26 cellular contexts compared by ENCODE assay signal in genomic region chr11:86934263-86934932, GRCh38. TPM values are rescaled to one million over a fixed set of nuclear protein-coding genes. Genes with fewer than 3 reads are reported as not detected.
DNase-seq lines count a peak whose midpoint lies in the region; ATAC-seq and TF ChIP-seq lines count a peak whose summit lies in the region.
"Had no signal": no experiment of that assay in that cellular context is flagged by ENCODE, and none has a peak within 500 bp of the region (broad histone marks: within the 10 kb centered on the region; RNA-seq: fewer than 3 reads in every experiment).

No MANE protein-coding gene starts in this region.

- 74% methylated on average over 1 of the region's 1 CpG for WGBS in hepatocyte (ENCODE audit: low lambda C conversion rate, missing lambda C conversion rate)
- 40% methylated on average over 1 of the region's 1 CpG for WGBS in mammary epithelial cell (ENCODE audit: low coverage, missing lambda C conversion rate)

- H3K9me3 Mint-ChIP-seq in osteocyte (ENCODE audit: unreplicated experiment): no peaks in the 10 kb centered on the region
- H3K9me3 Mint-ChIP-seq: activated B cell treated with CpG ODN at 0.5 μM for 24 hours; activated naive CD4-positive, alpha-beta T cell treated with anti-CD3 and anti-CD28 coated beads, Interleukin-2, amount 50 U/mL, for 72 hours; activated T-helper 2 cell treated with anti-CD3 and anti-CD28 coated beads, Interferon-gamma antibody, Interleukin-2, Interleukin-4, amounts not matched to agents 10 μg/mL and 5 μg/mL and 100 μg/mL, durations not matched to agents 14 hours and 24 hours and 36 hours; central memory CD8-positive, alpha-beta T cell had no signal

- dilution Hi-C loops in mammary epithelial cell (cut with HindIII; ENCODE audit: low sequenced_read_pairs): loop anchor here (25.0 kb wide), 1 partner anchor 353 kb away; no protein-coding TSS in a partner anchor

- H4K20me1 ChIP-seq in PC-3 (ENCODE audit: low read length): no peaks in the 10 kb centered on the region
- H4K20me1 ChIP-seq in hepatocyte (ENCODE audit: insufficient read depth, poor library complexity, severe bottlenecking): no peaks in the 10 kb centered on the region
- no peaks in the 10 kb centered on the region for H4K20me1 ChIP-seq in mammary epithelial cell (ENCODE audit: insufficient read depth, low read length)

- H3K27me3 ChIP-seq in PC-3 (ENCODE audit: low read length) (no peaks in the 10 kb centered on the region), hepatocyte (no peaks in the 10 kb centered on the region), mammary epithelial cell (ENCODE audit: insufficient read depth, low read length) (no peaks in the 10 kb centered on the region)

- H3K4me3 Mint-ChIP-seq in osteocyte (ENCODE audit: unreplicated experiment): peak overlapping the region; percentile 46
- H3K4me3 Mint-ChIP-seq: activated B cell treated with CpG ODN at 0.5 μM for 24 hours; CD14-positive monocyte; central memory CD8-positive, alpha-beta T cell had no signal

- H2AFZ ChIP-seq in PC-3 (ENCODE audit: low read length) (no peak overlapping the region), hepatocyte (no peak overlapping the region), mammary epithelial cell (ENCODE audit: low read depth, low read length) (no peak overlapping the region)

- H3K27me3 Mint-ChIP-seq in osteocyte (ENCODE audit: unreplicated experiment): no peaks in the 10 kb centered on the region
- H3K27me3 Mint-ChIP-seq: activated B cell treated with CpG ODN at 0.5 μM for 24 hours had no signal

- H3K27ac Mint-ChIP-seq in osteocyte (ENCODE audit: unreplicated experiment): peak overlapping the region; percentile 87
- H3K27ac Mint-ChIP-seq: activated B cell treated with CpG ODN at 0.5 μM for 24 hours; activated T-helper 2 cell treated with anti-CD3 and anti-CD28 coated beads, Interferon-gamma antibody, Interleukin-2, Interleukin-4, amounts not matched to agents 10 μg/mL and 5 μg/mL and 100 μg/mL, durations not matched to agents 14 hours and 24 hours and 36 hours; CD14-positive monocyte had no signal

- ATAC-seq in PC-3 (peak; percentile 16), HG03175 (IDR thresholded peaks at IDR 0.05; ENCODE audit: unreplicated experiment) (no peak)
- ATAC-seq: activated naive CD4-positive, alpha-beta T cell treated with anti-CD3 and anti-CD28 coated beads, Interleukin-2, amount 50 U/mL, for 72 hours; GM12878; left lobe of liver had no signal

- DNase-seq in PC-3 (peak; percentile 37), hepatocyte (ENCODE audit: low spot score) (no peak), osteocyte (ENCODE audit: extremely low spot score, unreplicated experiment) (no peak), mammary epithelial cell (no peak), NCI-H226 (no peak), foreskin melanocyte (no peak)
- DNase-seq: activated B cell treated with CpG ODN at 0.5 μM for 24 hours; activated CD4-positive, alpha-beta T cell treated with anti-CD3 and anti-CD28 coated beads, Interleukin-2, amount 50 U/mL, for 4 hours; activated CD8-positive, alpha-beta memory T cell treated with anti-CD3 and anti-CD28 coated beads, Interleukin-2, amount 50 U/mL, for 4 hours; aorta; Calu3; foreskin fibroblast; HCEC 1CT; NCI-H1092 treated with DMSO at 0.1 percent for 48 hours; NCI-H187 treated with DMSO at 0.1 percent for 48 hours; NCI-H2227 treated with DMSO at 0.1 percent for 48 hours; NCI-H748 treated with DMSO at 0.1 percent for 48 hours had no signal

- H3K4me2 ChIP-seq in PC-3 (ENCODE audit: low read length) (peak overlapping the region; percentile 39), hepatocyte (peak overlapping the region; percentile 9), mammary epithelial cell (ENCODE audit: insufficient read depth, low read depth, low read length) (no peak overlapping the region)

- POLR2A ChIA-PET in PC-3 (lab: Charles Lee; ENCODE audit: unreplicated experiment): interaction anchor here (0.6 kb wide), 1 partner anchor 12 kb away, joined by 3 read pairs; no protein-coding TSS in a partner anchor

- peaks cover 70% of the 10 kb centered on the region for H3K4me1 Mint-ChIP-seq in osteocyte (ENCODE audit: unreplicated experiment)
- H3K4me1 Mint-ChIP-seq: activated B cell treated with CpG ODN at 0.5 μM for 24 hours had no signal

- TF ChIP-seq CTCF in C4-2B (conservative IDR thresholded peaks at IDR 0.05): no peak
- TF ChIP-seq CTCF in PC-3 (conservative IDR thresholded peaks at IDR 0.05; ENCODE audit: low read depth, low read length): no peak
- TF ChIP-seq CTCF in hepatocyte (IDR thresholded peaks at IDR 0.05; ENCODE audit: poor library complexity): no peak
- TF ChIP-seq CTCF in osteocyte (IDR thresholded peaks at IDR 0.05): no peak
- TF ChIP-seq CTCF in mammary epithelial cell (conservative IDR thresholded peaks at IDR 0.05 in 1 of 2, IDR thresholded peaks at IDR 0.05 in 1 of 2; ENCODE audit: extremely low read depth in 1 of 2, insufficient read depth in 1 of 2, low read depth in 1 of 2, low read length in 2 of 2): no peak

- H3K36me3 ChIP-seq in PC-3 (ENCODE audit: low read depth, low read length) (no peaks in the 10 kb centered on the region), hepatocyte (replicated peaks; ENCODE audit: insufficient read depth, low read depth) (no peaks in the 10 kb centered on the region), mammary epithelial cell (ENCODE audit: insufficient read depth, low read length) (no peaks in the 10 kb centered on the region)

- H3K9ac ChIP-seq in PC-3 (ENCODE audit: low read length): peak overlapping the region; percentile 6; the same call in 1 of the 2 replicates
- H3K9ac ChIP-seq in mammary epithelial cell (ENCODE audit: insufficient read depth, low read length): no peak overlapping the region

- H3K4me3 ChIP-seq in PC-3 (ENCODE audit: low read length) (no peak overlapping the region), hepatocyte (no peak overlapping the region), mammary epithelial cell (replicated peaks in 1 of 3; ENCODE audit: insufficient read depth in 1 of 3, low read depth in 2 of 3, low read length in 3 of 3) (no peak overlapping the region)
- H3K4me3 ChIP-seq: GM12878 had no signal

- peaks cover 62% of the 10 kb centered on the region for H3K4me1 ChIP-seq in PC-3 (ENCODE audit: insufficient read depth, low read length)
- H3K4me1 ChIP-seq in hepatocyte (ENCODE audit: insufficient read depth): peaks cover 34% of the 10 kb centered on the region
- peaks cover 11% of the 10 kb centered on the region for H3K4me1 ChIP-seq in mammary epithelial cell (ENCODE audit: insufficient read depth, low read length)

- no peaks in the 10 kb centered on the region for H3K79me2 ChIP-seq in PC-3 (ENCODE audit: low read length)
- H3K79me2 ChIP-seq in hepatocyte: no peaks in the 10 kb centered on the region
- H3K79me2 ChIP-seq in mammary epithelial cell (ENCODE audit: insufficient read depth, low read length): no peaks in the 10 kb centered on the region

- H3K27ac ChIP-seq in C4-2B (peak overlapping the region; percentile 35; the same call in 1 of the 2 replicates), PC-3 (ENCODE audit: low read length) (peak overlapping the region; percentile 62), hepatocyte (peak overlapping the region; percentile 67), mammary epithelial cell (ENCODE audit: insufficient read depth, low read depth, low read length) (no peak overlapping the region)
- H3K27ac ChIP-seq: epithelial cell of prostate had no signal

- TSS peak; percentile 3 for BruUV-seq in PC-3 (replicated peaks; lab: Mats Ljungman, UMichigan)
- no TSS peak for BruUV-seq in mammary epithelial cell (replicated peaks; lab: Mats Ljungman, UMichigan)

- intact Hi-C loops in PC-3 (cut with micrococcal nuclease) (no loop called here), mammary epithelial cell (cut with micrococcal nuclease) (no loop called here)

- H3K36me3 Mint-ChIP-seq in osteocyte (ENCODE audit: unreplicated experiment): peaks cover 1% of the 10 kb centered on the region
- H3K36me3 Mint-ChIP-seq: activated naive CD4-positive, alpha-beta T cell treated with anti-CD3 and anti-CD28 coated beads, Interleukin-2, amount 50 U/mL, for 72 hours; CD14-positive monocyte had no signal

- CTCF ChIA-PET in PC-3 (lab: Charles Lee) (interaction anchor here (1.2 kb wide), 1 partner anchor 1080 kb away, joined by 9 read pairs; no protein-coding TSS in a partner anchor), mammary epithelial cell (lab: Charles Lee; ENCODE audit: low non-redundant PET) (no interaction called here)

- H3F3A ChIP-seq in PC-3 (ENCODE audit: low read length, unreplicated experiment): peaks cover 5% of the 10 kb centered on the region

- H3K9me2 ChIP-seq in PC-3 (replicated peaks; ENCODE audit: low read length) (no peaks in the 10 kb centered on the region), hepatocyte (replicated peaks; ENCODE audit: insufficient read depth) (no peaks in the 10 kb centered on the region)

- H3K9me3 ChIP-seq in PC-3 (ENCODE audit: low read length) (no peaks in the 10 kb centered on the region), hepatocyte (ENCODE audit: low read depth) (no peaks in the 10 kb centered on the region), mammary epithelial cell (replicated peaks; ENCODE audit: insufficient read depth, low read length) (no peaks in the 10 kb centered on the region)

- in situ Hi-C loops in mammary epithelial cell (cut with MboI; ENCODE audit: low sequenced_read_pairs in 2 of 2): no loop called here

RNA-seq across cellular contexts. Expression of gene FZD4, which starts 20.8 kb away (rescaled TPM):
- 17.3 and 17.7 TPM in 2 replicates for total RNA-seq in PC-3 (2014; rRNA removed)
- total RNA-seq in hepatocyte: 17.6 and 18.9 TPM in 2 replicates
- 6.8 and 7.7 TPM in 2 replicates for polyA plus RNA-seq in hepatocyte
- total RNA-seq in osteocyte: 14.2 and 14.5 TPM in 2 replicates
- 1 to 10 TPM in 1 of 2 donors, under 1 TPM in 1; 0.96 to 1.3 TPM for total RNA-seq in mammary epithelial cell
- polyA plus RNA-seq in mammary epithelial cell: 0.51 TPM
- polyA minus RNA-seq in mammary epithelial cell: 2.2 TPM
- total RNA-seq: activated B cell treated with CpG ODN at 0.5 μM for 24 hours had no signal
- polyA plus RNA-seq: CD14-positive monocyte had no signal
